In the genomic region with DNA sequence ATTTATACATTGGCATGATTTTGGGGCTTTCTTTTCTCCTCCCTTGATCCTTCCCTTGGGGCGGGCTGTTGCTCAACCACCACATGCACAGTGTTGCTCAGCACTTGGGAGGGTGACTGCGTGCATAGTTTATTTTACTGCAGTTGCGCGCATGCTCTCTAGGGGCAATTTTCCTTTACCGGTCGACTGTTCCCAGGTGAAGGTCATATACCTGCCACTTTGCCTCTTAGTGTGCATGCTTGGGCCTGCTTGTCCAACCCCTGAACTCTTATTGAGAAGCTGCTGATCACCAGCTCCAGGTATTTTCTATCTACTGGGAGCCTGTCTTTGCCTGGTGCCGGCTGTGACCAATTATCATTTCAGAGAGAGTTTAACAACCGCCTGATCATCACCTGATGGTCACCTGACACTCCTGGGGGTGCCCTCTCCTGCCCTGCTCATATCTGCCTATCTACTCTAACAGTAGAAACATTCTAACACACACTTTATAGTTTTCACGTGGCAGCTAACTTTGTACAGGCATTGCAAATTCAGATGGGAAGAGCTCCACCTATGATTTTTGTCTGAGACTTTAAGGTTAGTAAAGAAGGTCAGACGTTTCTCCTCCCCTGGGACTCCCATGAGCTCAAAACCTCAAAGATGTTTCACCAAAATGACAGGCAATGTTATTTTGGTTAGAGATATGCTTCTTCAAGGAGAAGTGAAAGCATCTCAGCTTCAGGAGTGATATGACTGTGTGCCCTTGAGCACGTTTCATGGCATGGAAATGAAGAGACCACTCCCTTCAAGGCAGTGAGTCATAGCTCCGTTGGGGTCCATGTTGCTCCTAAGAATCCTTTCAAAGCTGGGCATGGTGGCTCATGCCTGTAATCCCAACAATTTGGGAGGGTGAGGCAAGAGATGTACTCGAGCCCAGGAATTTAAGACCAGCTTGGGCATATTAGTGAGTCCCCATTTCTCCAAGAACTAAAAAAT, we compare ENCODE assay signal across 8 cellular contexts.
A peak's percentile ranks its signal among the peaks of the same experiment; 100 is the strongest.
DNase-seq lines count a peak whose midpoint lies in the region; ATAC-seq and TF ChIP-seq lines count a peak whose summit lies in the region.

No MANE protein-coding gene starts in this region.

- ATAC-seq in GM18499 (IDR thresholded peaks at IDR 0.05; ENCODE audit: insufficient read depth, unreplicated experiment) (peak; percentile 79), GM21381 (IDR thresholded peaks at IDR 0.05; ENCODE audit: unreplicated experiment) (peak; percentile 85), HG03520 (IDR thresholded peaks at IDR 0.05; ENCODE audit: unreplicated experiment) (peak; percentile 87)

- H3K36me3 Mint-ChIP-seq in type B pancreatic cell (peaks cover 3% of the 10 kb centered on the region), chondrocyte (ENCODE audit: low read depth) (no peaks in the 10 kb centered on the region)

- no peak overlapping the region for H3K4me3 Mint-ChIP-seq in type B pancreatic cell
- H3K4me3 Mint-ChIP-seq in chondrocyte (ENCODE audit: unreplicated experiment): no peak overlapping the region

- peak overlapping the region; percentile 27 for H3K27ac Mint-ChIP-seq in type B pancreatic cell
- no peak overlapping the region for H3K27ac Mint-ChIP-seq in chondrocyte (ENCODE audit: unreplicated experiment)

- H3K9me3 Mint-ChIP-seq in type B pancreatic cell: peaks cover 5% of the 10 kb centered on the region
- H3K9me3 Mint-ChIP-seq in chondrocyte (ENCODE audit: low read depth): peaks cover 2% of the 10 kb centered on the region

- DNase-seq in activated T-cell treated with anti-CD3 and anti-CD28 coated beads, Interleukin-2, amount 50 U/mL, for 48 hours: peak; percentile 48 to 49
- DNase-seq in type B pancreatic cell (ENCODE audit: extremely low spot score, unreplicated experiment) (no peak), chondrocyte (ENCODE audit: low spot score) (no peak), SW 1271 (lab: John Stamatoyannopoulos, UW) (no peak), cerebellar nuclear complex (lab: John Stamatoyannopoulos, UW) (no peak)

- peaks cover 36% of the 10 kb centered on the region for H3K4me1 Mint-ChIP-seq in type B pancreatic cell (ENCODE audit: unreplicated experiment)
- peaks cover 22% of the 10 kb centered on the region for H3K4me1 Mint-ChIP-seq in chondrocyte (ENCODE audit: low read depth)

- H3K27me3 Mint-ChIP-seq in type B pancreatic cell (no peaks in the 10 kb centered on the region), chondrocyte (ENCODE audit: low read depth) (no peaks in the 10 kb centered on the region)

- no peak for TF ChIP-seq CTCF in type B pancreatic cell (conservative IDR thresholded peaks at IDR 0.05)
- TF ChIP-seq CTCF in chondrocyte (IDR thresholded peaks at IDR 0.05): no peak

Comparison
In these comparisons a context has a peak if more than half of its experiments do, and no peak if none do; other contexts are left out.
1. DNase-seq: peak in activated T-cell treated with anti-CD3 and anti-CD28 coated beads, Interleukin-2, amount 50 U/mL, for 48 hours (2 of 2); none in type B pancreatic cell (single experiment), chondrocyte (single experiment), SW 1271 (0 of 2) and cerebellar nuclear complex (0 of 2).
2. Peak in every context shown above with its lines, with median percentiles within 50 percentile points of each other: ATAC-seq.